ENCODE assay signal across 12 cellular contexts in the genomic region with DNA sequence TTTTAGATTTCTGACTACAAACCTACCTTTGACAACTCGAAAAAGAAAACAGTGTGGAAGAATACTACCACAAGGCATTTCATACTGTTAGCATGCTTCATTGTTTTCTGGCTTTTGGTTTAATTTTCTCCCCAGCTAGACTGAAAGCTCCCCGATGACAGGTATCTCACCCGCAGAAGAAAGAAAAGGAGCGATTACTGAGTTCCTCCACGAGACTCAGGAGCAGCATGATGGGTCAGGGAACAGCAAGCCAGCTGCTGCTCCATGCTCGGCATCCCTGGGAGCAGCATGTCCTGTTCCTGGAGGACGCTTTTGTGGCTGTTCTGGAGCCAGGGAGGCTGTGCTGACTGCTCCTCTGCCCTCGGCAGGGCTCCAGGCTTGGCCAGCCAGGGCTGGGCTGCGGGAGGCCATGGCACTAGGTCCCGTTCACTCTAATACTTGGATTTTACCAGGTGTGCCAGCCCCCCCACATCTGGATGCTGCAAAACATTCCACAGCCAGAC.
A peak's percentile ranks its signal among the peaks of the same experiment; 100 is the strongest.
DNase-seq lines count a peak whose midpoint lies in the region; ATAC-seq and TF ChIP-seq lines count a peak whose summit lies in the region.
"Had no signal": no experiment of that assay in that cellular context is flagged by ENCODE, and none has a peak within 500 bp of the region (broad histone marks: within the 10 kb centered on the region; RNA-seq: fewer than 3 reads in every experiment).

No MANE protein-coding gene starts in this region.

- no peaks in the 10 kb centered on the region for H3K36me3 ChIP-seq in HUES6 (ENCODE audit: control insufficient read depth, insufficient read depth, low read length)
- H3K36me3 ChIP-seq in brain microvascular endothelial cell (replicated peaks), result no peaks in the 10 kb centered on the region
- no peaks in the 10 kb centered on the region for H3K36me3 ChIP-seq in skeletal muscle tissue (ENCODE audit: control insufficient read depth in 3 of 3, insufficient read depth in 3 of 3, low read length in 3 of 3)

- no peak for TF ChIP-seq CTCF in brain microvascular endothelial cell (IDR thresholded peaks at IDR 0.05; ENCODE audit: low read depth, low read length, missing control alignments)

- ATAC-seq in left lobe of liver, result peak; percentile 70

- H3K9ac ChIP-seq in HUES6 (ENCODE audit: low read length) (no peak overlapping the region), skeletal muscle tissue (ENCODE audit: low read depth in 1 of 3, low read length in 3 of 3) (peak overlapping the region; percentile 2 to 77 (median 34))

- H3K27ac ChIP-seq in HUES6 (ENCODE audit: low read depth, low read length), result 0 out of 2 replicates have a peak overlapping the region, but pooled peaks have one; percentile 26
- peak overlapping the region; percentile 43 for H3K27ac ChIP-seq in brain microvascular endothelial cell
- peak overlapping the region; percentile 28 for H3K27ac ChIP-seq in skeletal muscle tissue (ENCODE audit: low read depth, low read length)

- DNase-seq in brain microvascular endothelial cell (no peak), left lobe of liver (ENCODE audit: low spot score) (peak; percentile 93), iPS-NIHi11 (ENCODE audit: low spot score) (no peak), OCI-M2 (lab: John Stamatoyannopoulos, UW; ENCODE audit: unreplicated experiment) (no peak), LoVo (ENCODE audit: low spot score) (no peak)
- DNase-seq: activated CD8-positive, alpha-beta memory T cell treated with anti-CD3 and anti-CD28 coated beads, Interleukin-2, amount 50 U/mL, for 4 hours; CD4-positive, alpha-beta T cell; NCI-H1930; NCI-H524 treated with DMSO at 0.1 percent for 48 hours had no signal

- in situ Hi-C loops in brain microvascular endothelial cell (cut with HindIII; ENCODE audit: low pct_ligation_motif_present, low sequenced_read_pairs), result no loop called here

- H3K9me3 ChIP-seq in HUES6 (ENCODE audit: control insufficient read depth, insufficient read depth, low read depth, low read length), result peaks cover 12% of the 10 kb centered on the region
- no peaks in the 10 kb centered on the region for H3K9me3 ChIP-seq in skeletal muscle tissue (ENCODE audit: control insufficient read depth in 3 of 3, low read length in 3 of 3)

- H3K27me3 ChIP-seq in HUES6 (ENCODE audit: control insufficient read depth, insufficient read depth, low read length) (no peaks in the 10 kb centered on the region; the same call in 1 of the 2 replicates), brain microvascular endothelial cell (replicated peaks) (no peaks in the 10 kb centered on the region), skeletal muscle tissue (ENCODE audit: control insufficient read depth in 3 of 3, insufficient read depth in 3 of 3, low read length in 3 of 3) (no peaks in the 10 kb centered on the region)
- H3K27me3 ChIP-seq: hepatocyte had no signal

- H3K4me3 ChIP-seq in HUES6 (ENCODE audit: low read depth, low read length), result no peak overlapping the region
- H3K4me3 ChIP-seq in brain microvascular endothelial cell (ENCODE audit: low read depth, low read length), result no peak overlapping the region
- H3K4me3 ChIP-seq in skeletal muscle tissue (ENCODE audit: low read length in 3 of 3), result peak overlapping the region; percentile 15 to 54 (median 48)
- H3K4me3 ChIP-seq: hepatocyte had no signal

- H3K4me1 ChIP-seq in HUES6 (ENCODE audit: control insufficient read depth, insufficient read depth, low read length), result peaks cover 19% of the 10 kb centered on the region
- peaks cover 38 to 45% (median 45%) of the 10 kb centered on the region in 3 donors for H3K4me1 ChIP-seq in skeletal muscle tissue (ENCODE audit: control insufficient read depth in 3 of 3, insufficient read depth in 3 of 3, low read length in 3 of 3)

Comparison
In these comparisons a context has a peak if more than half of its experiments do, and no peak if none do; other contexts are left out.
1. H3K4me3 ChIP-seq: peak in skeletal muscle tissue (3 of 3); none in HUES6 (single experiment) and brain microvascular endothelial cell (single experiment).
2. Peak in every context shown above with its lines, with median percentiles within 50 percentile points of each other: H3K27ac ChIP-seq.